26 cellular contexts compared by ENCODE assay signal in genomic region chr1:87294633-87295032, GRCh38.
"Had no signal": no experiment of that assay in that cellular context is flagged by ENCODE, and none has a peak within 500 bp of the region (broad histone marks: within the 10 kb centered on the region; RNA-seq: fewer than 3 reads in every experiment).

No MANE protein-coding gene starts in this region.

- ATAC-seq: heart right ventricle; mucosa of descending colon; naive thymus-derived CD4-positive, alpha-beta T cell; natural killer cell treated with Interleukin-12 subunit alpha and Interleukin-12 subunit beta and Interleukin-15 and Interleukin-18, amount 100 ng/mL, for 72 hours; right lobe of liver; stimulated activated naive B cell treated with anti-CD40 and anti-IgM and Interleukin-4, amounts not matched to agents 10 μg/mL and 1 μg/mL and 100 μg/mL, for 72 hours; stimulated activated naive CD8-positive, alpha-beta T cell treated with anti-CD3 and anti-CD28 coated beads, Interleukin-15, Interleukin-2, amounts not matched to agents 100 U/mL and 50 U/mL, for 24 hours; upper lobe of right lung had no signal

- H3K36me3 Mint-ChIP-seq: naive thymus-derived CD4-positive, alpha-beta T cell; natural killer cell treated with Interleukin-12 subunit alpha and Interleukin-12 subunit beta and Interleukin-15 and Interleukin-18, amount 100 ng/mL, for 72 hours; stimulated activated naive B cell treated with anti-CD40 and anti-IgM and Interleukin-4, amounts not matched to agents 10 μg/mL and 1 μg/mL and 100 μg/mL, for 72 hours had no signal

- H3K4me1 ChIP-seq: heart right ventricle, left ventricle myocardium inferior, right atrium auricular region, right lobe of liver, stomach, testis, thyroid gland, transverse colon, upper lobe of right lung, uterus had no signal

- H3K4me2 ChIP-seq: hepatocyte had no signal

- H3K27me3 ChIP-seq: hepatocyte, ovary, right atrium auricular region, right lobe of liver, stomach, testis, thyroid gland, transverse colon, upper lobe of right lung, uterus had no signal

- H3K27ac ChIP-seq: heart right ventricle, hepatocyte, left ventricle myocardium inferior, ovary, right atrium auricular region, right lobe of liver, stomach, testis, thyroid gland, transverse colon, upper lobe of right lung, uterus had no signal

- DNase-seq: heart right ventricle; islet precursor cell; left ventricle myocardium inferior; midbrain; mucosa of descending colon; naive thymus-derived CD4-positive, alpha-beta T cell; ovary; right lobe of liver; stimulated activated CD4-positive, alpha-beta T cell treated with anti-CD3 and anti-CD28 coated beads, Interleukin-12 subunit alpha, Interleukin-12 subunit beta, amount 100 ng/mL, for 4 hours; stimulated activated CD4-positive, alpha-beta T cell treated with anti-CD3 and anti-CD28 coated beads, Interleukin-15, amount 100 ng/mL, for 24 hours; stimulated activated CD4-positive, alpha-beta T cell treated with anti-CD3 and anti-CD28 coated beads, Interleukin-2, amount 100 ng/mL, for 24 hours; stimulated activated CD4-positive, alpha-beta T cell treated with anti-CD3 and anti-CD28 coated beads, Interleukin-4, amount 100 ng/mL, for 1 hour; stimulated activated naive B cell treated with anti-CD40 and anti-IgM and Interleukin-4, amounts not matched to agents 10 μg/mL and 1 μg/mL and 100 μg/mL, for 72 hours; stimulated activated naive CD8-positive, alpha-beta T cell treated with anti-CD3 and anti-CD28 coated beads, Interleukin-15, Interleukin-2, amounts not matched to agents 100 U/mL and 50 U/mL, for 24 hours; stomach; testis; thyroid gland; transverse colon; upper lobe of right lung; uterus had no signal

- H3K4me1 Mint-ChIP-seq: naive thymus-derived CD4-positive, alpha-beta T cell; stimulated activated naive B cell treated with anti-CD40 and anti-IgM and Interleukin-4, amounts not matched to agents 10 μg/mL and 1 μg/mL and 100 μg/mL, for 72 hours had no signal

- H3K36me3 ChIP-seq: heart right ventricle, left ventricle myocardium inferior, ovary, right atrium auricular region, right lobe of liver, stomach, thyroid gland, transverse colon, upper lobe of right lung, uterus had no signal

- H3K4me3 ChIP-seq: heart right ventricle, hepatocyte, left ventricle myocardium inferior, lung, mucosa of descending colon, ovary, right atrium auricular region, right lobe of liver, stomach, testis, thyroid gland, transverse colon, upper lobe of right lung, uterus had no signal

- H2AFZ ChIP-seq: hepatocyte had no signal

- H3K27ac Mint-ChIP-seq: naive thymus-derived CD4-positive, alpha-beta T cell; natural killer cell treated with Interleukin-12 subunit alpha and Interleukin-12 subunit beta and Interleukin-15 and Interleukin-18, amount 100 ng/mL, for 72 hours; progenitor cell of endocrine pancreas; stimulated activated naive B cell treated with anti-CD40 and anti-IgM and Interleukin-4, amounts not matched to agents 10 μg/mL and 1 μg/mL and 100 μg/mL, for 72 hours had no signal

- H3K9me3 ChIP-seq: heart right ventricle, left ventricle myocardium inferior, mucosa of descending colon, ovary, right atrium auricular region, right lobe of liver, stomach, testis, thyroid gland, transverse colon, upper lobe of right lung, uterus had no signal

- H3K4me3 Mint-ChIP-seq: naive thymus-derived CD4-positive, alpha-beta T cell; natural killer cell treated with Interleukin-12 subunit alpha and Interleukin-12 subunit beta and Interleukin-15 and Interleukin-18, amount 100 ng/mL, for 72 hours; neural crest cell; stimulated activated naive B cell treated with anti-CD40 and anti-IgM and Interleukin-4, amounts not matched to agents 10 μg/mL and 1 μg/mL and 100 μg/mL, for 72 hours had no signal
